24 cellular contexts compared by ENCODE assay signal in genomic region chr1:191615422-191615821, GRCh38.
"Had no signal": no experiment of that assay in that cellular context is flagged by ENCODE, and none has a peak within 500 bp of the region (broad histone marks: within the 10 kb centered on the region; RNA-seq: fewer than 3 reads in every experiment).

No MANE protein-coding gene starts in this region.

- DNase-seq: dermis blood vessel endothelial cell; effector memory CD4-positive, alpha-beta T cell; erythroblast; esophagus squamous epithelium; foreskin melanocyte; mesenchymal stem cell; mucosa of descending colon; naive B cell; right cardiac atrium; spleen; stimulated activated CD4-positive, alpha-beta T cell treated with anti-CD3 and anti-CD28 coated beads, Interleukin-4, amount 100 ng/mL, for 4 hours; stimulated activated naive CD8-positive, alpha-beta T cell treated with anti-CD3 and anti-CD28 coated beads, Interleukin-15, Interleukin-2, amounts not matched to agents 100 U/mL and 50 U/mL, for 24 hours; substantia nigra; testis; tibial artery had no signal

- H3K27me3 ChIP-seq: esophagus squamous epithelium, spleen, testis, tibial artery had no signal

- H3K36me3 ChIP-seq: esophagus squamous epithelium, spleen, tibial artery had no signal

- H3K9ac ChIP-seq: parathyroid adenoma had no signal

- FAIRE-seq: endothelial cell of umbilical vein, keratinocyte had no signal

- H2AFZ ChIP-seq: parathyroid adenoma had no signal

- H3K9me3 ChIP-seq: esophagus squamous epithelium, mucosa of descending colon, testis, tibial artery had no signal

- H3K79me2 ChIP-seq: parathyroid adenoma had no signal

- H3K27ac ChIP-seq: coronary artery, esophagus squamous epithelium, parathyroid adenoma, skin epidermis, spleen, testis, tibial artery had no signal

- ATAC-seq: left lobe of liver; mucosa of descending colon; natural killer cell treated with Interleukin-12 subunit alpha and Interleukin-12 subunit beta and Interleukin-15 and Interleukin-18, amount 100 ng/mL, for 72 hours; right cardiac atrium; stimulated activated memory B cell treated with anti-CD40 and anti-IgM and Interleukin-4, amounts not matched to agents 10 μg/mL and 1 μg/mL and 100 μg/mL, for 72 hours; stimulated activated naive CD8-positive, alpha-beta T cell treated with anti-CD3 and anti-CD28 coated beads, Interleukin-15, Interleukin-2, amounts not matched to agents 100 U/mL and 50 U/mL, for 24 hours had no signal

- H3K4me3 ChIP-seq: coronary artery, esophagus squamous epithelium, lung, mucosa of descending colon, skin epidermis, spleen, testis, tibial artery had no signal

- H3K4me1 ChIP-seq: esophagus squamous epithelium, parathyroid adenoma, spleen, testis, tibial artery had no signal
